ENCODE assay signal across 1 cellular context in the genomic region with DNA sequence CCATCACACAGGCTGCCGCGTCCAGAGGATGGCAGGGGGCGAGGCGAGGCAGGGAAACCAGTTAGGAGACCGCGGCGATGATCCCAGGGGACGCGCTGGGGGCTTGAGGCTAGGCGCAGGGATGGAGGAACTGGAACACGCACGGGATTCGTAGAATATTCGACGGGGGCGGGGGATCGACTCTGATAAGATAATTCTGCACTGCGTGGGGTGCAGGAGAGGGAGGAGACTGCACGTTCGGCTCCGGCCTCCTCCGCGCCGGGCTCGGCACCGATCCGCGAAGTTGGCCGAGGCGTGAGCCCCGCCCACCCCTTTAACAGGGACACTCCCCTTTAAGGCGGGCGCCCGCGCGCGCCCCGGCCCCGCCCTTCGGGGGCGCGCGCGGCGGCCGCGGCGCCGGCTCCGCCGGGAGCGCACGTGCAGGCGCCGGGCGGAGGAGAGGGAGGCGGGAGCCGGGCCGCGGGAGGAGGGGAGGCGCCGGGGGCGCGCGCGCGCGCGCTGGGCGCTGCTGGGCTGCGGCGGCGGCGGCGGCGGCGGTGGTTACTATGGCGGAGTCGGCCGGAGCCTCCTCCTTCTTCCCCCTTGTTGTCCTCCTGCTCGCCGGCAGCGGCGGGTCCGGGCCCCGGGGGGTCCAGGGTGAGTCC.
TF ChIP-seq lines count a peak whose summit lies in the region.

TSS of gene ACVR1B (plus strand) at position 501 of the 644 bp plus-strand sequence. CDS start at position 546, 45 bp downstream.

TF ChIP-seq in HepG2, 621 proteins besides CTCF, POLR2A, EP300 and RAD21 (continued from another document and continues in another):
- TF ChIP-seq, protein P1, sequence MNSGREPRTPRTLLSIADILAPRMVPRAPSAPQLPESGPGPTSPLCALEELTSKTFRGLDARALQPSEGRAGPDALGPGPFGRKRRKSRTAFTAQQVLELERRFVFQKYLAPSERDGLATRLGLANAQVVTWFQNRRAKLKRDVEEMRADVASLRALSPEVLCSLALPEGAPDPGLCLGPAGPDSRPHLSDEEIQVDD (CRISPR knock-in tag; IDR thresholded peaks at IDR 0.05; ENCODE audit: borderline replicate concordance), result no peak
- TF ChIP-seq ZFX (CRISPR knock-in tag; IDR thresholded peaks at IDR 0.05; ENCODE audit: low read depth) (no peak; the same call in 1 of the 2 replicates), ZNF10 (CRISPR knock-in tag; IDR thresholded peaks at IDR 0.05; ENCODE audit: borderline replicate concordance, low read depth) (no peak), FOXC1 (CRISPR knock-in tag; IDR thresholded peaks at IDR 0.05; ENCODE audit: borderline replicate concordance) (no peak), NONO (IDR thresholded peaks at IDR 0.05) (no peak), NONO (CRISPR knock-in tag; conservative IDR thresholded peaks at IDR 0.05) (0 out of 2 replicates have a peak, but pooled peaks have one; percentile 21), ZBTB20 (CRISPR knock-in tag; IDR thresholded peaks at IDR 0.05; ENCODE audit: borderline replicate concordance, low read depth) (peak; percentile 24; the same call in 1 of the 2 replicates), HOXA9 (CRISPR knock-in tag; IDR thresholded peaks at IDR 0.05; ENCODE audit: borderline replicate concordance) (no peak), MTF2 (CRISPR knock-in tag; IDR thresholded peaks at IDR 0.05; ENCODE audit: borderline replicate concordance) (no peak), BHLHE40 (IDR thresholded peaks at IDR 0.05; ENCODE audit: low read length) (peak; percentile 80), NFAT5 (CRISPR knock-in tag; IDR thresholded peaks at IDR 0.05) (no peak), CCDC6 (CRISPR knock-in tag; IDR thresholded peaks at IDR 0.05) (0 out of 2 replicates have a peak, but pooled peaks have one; percentile 40), MED1 (CRISPR knock-in tag; IDR thresholded peaks at IDR 0.05) (no peak), ZNF784 (CRISPR knock-in tag; IDR thresholded peaks at IDR 0.05; ENCODE audit: borderline replicate concordance) (0 out of 2 replicates have a peak, but pooled peaks have one; percentile 23), ZNF558 (CRISPR knock-in tag; IDR thresholded peaks at IDR 0.05; ENCODE audit: borderline replicate concordance) (no peak), BCL6 (CRISPR knock-in tag; IDR thresholded peaks at IDR 0.05) (no peak), ZNF597 (CRISPR knock-in tag; IDR thresholded peaks at IDR 0.05) (no peak), THYN1 (CRISPR knock-in tag; IDR thresholded peaks at IDR 0.05; ENCODE audit: borderline replicate concordance, low read depth) (no peak), TBX2 (CRISPR knock-in tag; IDR thresholded peaks at IDR 0.05; ENCODE audit: borderline replicate concordance) (peak; percentile 55; the same call in 1 of the 2 replicates), ZNF468 (CRISPR knock-in tag; IDR thresholded peaks at IDR 0.05) (no peak), PTBP1 (IDR thresholded peaks at IDR 0.05; ENCODE audit: low read depth, low read length, poor library complexity, severe bottlenecking) (no peak), ZBTB40 (IDR thresholded peaks at IDR 0.05) (no peak), ZBTB40 (CRISPR knock-in tag; IDR thresholded peaks at IDR 0.05) (peak; percentile 33; the same call in 1 of the 2 replicates), ZNF772 (CRISPR knock-in tag; IDR thresholded peaks at IDR 0.05) (peak; percentile 68; the same call in 1 of the 2 replicates)
- TF ChIP-seq, protein P2, sequence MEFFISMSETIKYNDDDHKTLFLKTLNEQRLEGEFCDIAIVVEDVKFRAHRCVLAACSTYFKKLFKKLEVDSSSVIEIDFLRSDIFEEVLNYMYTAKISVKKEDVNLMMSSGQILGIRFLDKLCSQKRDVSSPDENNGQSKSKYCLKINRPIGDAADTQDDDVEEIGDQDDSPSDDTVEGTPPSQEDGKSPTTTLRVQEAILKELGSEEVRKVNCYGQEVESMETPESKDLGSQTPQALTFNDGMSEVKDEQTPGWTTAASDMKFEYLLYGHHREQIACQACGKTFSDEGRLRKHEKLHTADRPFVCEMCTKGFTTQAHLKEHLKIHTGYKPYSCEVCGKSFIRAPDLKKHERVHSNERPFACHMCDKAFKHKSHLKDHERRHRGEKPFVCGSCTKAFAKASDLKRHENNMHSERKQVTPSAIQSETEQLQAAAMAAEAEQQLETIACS (CRISPR knock-in tag; IDR thresholded peaks at IDR 0.05), result peak; percentile 86
- TF ChIP-seq, protein P3, sequence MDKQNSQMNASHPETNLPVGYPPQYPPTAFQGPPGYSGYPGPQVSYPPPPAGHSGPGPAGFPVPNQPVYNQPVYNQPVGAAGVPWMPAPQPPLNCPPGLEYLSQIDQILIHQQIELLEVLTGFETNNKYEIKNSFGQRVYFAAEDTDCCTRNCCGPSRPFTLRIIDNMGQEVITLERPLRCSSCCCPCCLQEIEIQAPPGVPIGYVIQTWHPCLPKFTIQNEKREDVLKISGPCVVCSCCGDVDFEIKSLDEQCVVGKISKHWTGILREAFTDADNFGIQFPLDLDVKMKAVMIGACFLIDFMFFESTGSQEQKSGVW (CRISPR knock-in tag; IDR thresholded peaks at IDR 0.05; ENCODE audit: borderline replicate concordance), result no peak
- TF ChIP-seq, protein P4, sequence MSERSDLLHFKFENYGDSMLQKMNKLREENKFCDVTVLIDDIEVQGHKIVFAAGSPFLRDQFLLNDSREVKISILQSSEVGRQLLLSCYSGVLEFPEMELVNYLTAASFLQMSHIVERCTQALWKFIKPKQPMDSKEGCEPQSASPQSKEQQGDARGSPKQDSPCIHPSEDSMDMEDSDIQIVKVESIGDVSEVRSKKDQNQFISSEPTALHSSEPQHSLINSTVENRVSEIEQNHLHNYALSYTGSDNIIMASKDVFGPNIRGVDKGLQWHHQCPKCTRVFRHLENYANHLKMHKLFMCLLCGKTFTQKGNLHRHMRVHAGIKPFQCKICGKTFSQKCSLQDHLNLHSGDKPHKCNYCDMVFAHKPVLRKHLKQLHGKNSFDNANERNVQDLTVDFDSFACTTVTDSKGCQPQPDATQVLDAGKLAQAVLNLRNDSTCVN (CRISPR knock-in tag; IDR thresholded peaks at IDR 0.05; ENCODE audit: borderline replicate concordance), result peak; percentile 25; the same call in 1 of the 2 replicates
